Comparison of ENCODE assay signal across 16 cellular contexts in the genomic region with DNA sequence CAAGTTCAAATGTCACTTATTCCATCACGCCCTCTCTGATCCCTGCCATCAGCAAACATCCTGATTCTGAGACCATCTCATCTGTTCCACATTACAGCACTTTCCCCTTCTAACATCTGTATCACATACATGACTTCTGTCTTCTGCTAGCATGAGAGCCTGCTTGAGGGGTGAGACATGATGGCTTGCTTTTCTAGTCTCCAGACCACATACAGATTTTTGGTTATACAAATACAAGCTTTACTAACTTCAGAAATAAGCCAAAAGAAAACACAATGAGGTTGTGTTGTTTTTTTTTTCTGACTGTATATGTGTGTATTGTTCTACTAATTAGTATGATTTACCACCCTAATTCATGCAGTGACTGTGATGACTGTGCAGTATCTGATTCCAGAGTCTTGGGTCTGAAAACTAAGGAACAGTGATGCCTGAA.
A peak's percentile ranks its signal among the peaks of the same experiment; 100 is the strongest.
DNase-seq lines count a peak whose midpoint lies in the region; TF ChIP-seq lines count a peak whose summit lies in the region.
"Had no signal": no experiment of that assay in that cellular context is flagged by ENCODE, and none has a peak within 500 bp of the region (broad histone marks: within the 10 kb centered on the region; RNA-seq: fewer than 3 reads in every experiment).

No MANE protein-coding gene starts in this region.

- in situ Hi-C loops in GM13976 (cut with MboI; ENCODE audit: low sequenced_read_pairs, unreplicated experiment), result no loop called here

- DNase-seq in GM04503 (ENCODE audit: low read depth), result peak; percentile 3
- peak; percentile 23 for DNase-seq in astrocyte of the hippocampus (ENCODE audit: low read depth, low spot score)
- DNase-seq in globus pallidus (ENCODE audit: low spot score), result peak; percentile 82
- peak; percentile 59 for DNase-seq in putamen (ENCODE audit: low spot score)
- no peak for DNase-seq in GM13976 (ENCODE audit: low spot score)
- no peak for DNase-seq in NCI-H1092 (lab: John Stamatoyannopoulos, UW)
- no peak for DNase-seq in GM10266 (ENCODE audit: extremely low spot score)
- DNase-seq: CD8-positive, alpha-beta T cell; H9; Karpas-422; NCI-H1417; NCI-H2081; NCI-H2227 treated with DMSO at 0.1 percent for 48 hours; NCI-H526; OCI-M1; RPMI8226 had no signal

- TF ChIP-seq CTCF in GM13976 (IDR thresholded peaks at IDR 0.05; ENCODE audit: borderline replicate concordance, control extremely low read depth, extremely low read depth, insufficient read depth, missing control alignments) (no peak), GM10266 (IDR thresholded peaks at IDR 0.05; ENCODE audit: control insufficient read depth, insufficient read depth, low read depth, missing control alignments) (no peak)

Comparison
In these comparisons a context has a peak if more than half of its experiments do, and no peak if none do; other contexts are left out.
1. DNase-seq: peak in GM04503 (single experiment), astrocyte of the hippocampus (single experiment), globus pallidus (single experiment) and putamen (single experiment); none in GM13976 (single experiment), NCI-H1092 (single experiment) and GM10266 (single experiment).